ENCODE assay signal across 8 cellular contexts in the genomic region with DNA sequence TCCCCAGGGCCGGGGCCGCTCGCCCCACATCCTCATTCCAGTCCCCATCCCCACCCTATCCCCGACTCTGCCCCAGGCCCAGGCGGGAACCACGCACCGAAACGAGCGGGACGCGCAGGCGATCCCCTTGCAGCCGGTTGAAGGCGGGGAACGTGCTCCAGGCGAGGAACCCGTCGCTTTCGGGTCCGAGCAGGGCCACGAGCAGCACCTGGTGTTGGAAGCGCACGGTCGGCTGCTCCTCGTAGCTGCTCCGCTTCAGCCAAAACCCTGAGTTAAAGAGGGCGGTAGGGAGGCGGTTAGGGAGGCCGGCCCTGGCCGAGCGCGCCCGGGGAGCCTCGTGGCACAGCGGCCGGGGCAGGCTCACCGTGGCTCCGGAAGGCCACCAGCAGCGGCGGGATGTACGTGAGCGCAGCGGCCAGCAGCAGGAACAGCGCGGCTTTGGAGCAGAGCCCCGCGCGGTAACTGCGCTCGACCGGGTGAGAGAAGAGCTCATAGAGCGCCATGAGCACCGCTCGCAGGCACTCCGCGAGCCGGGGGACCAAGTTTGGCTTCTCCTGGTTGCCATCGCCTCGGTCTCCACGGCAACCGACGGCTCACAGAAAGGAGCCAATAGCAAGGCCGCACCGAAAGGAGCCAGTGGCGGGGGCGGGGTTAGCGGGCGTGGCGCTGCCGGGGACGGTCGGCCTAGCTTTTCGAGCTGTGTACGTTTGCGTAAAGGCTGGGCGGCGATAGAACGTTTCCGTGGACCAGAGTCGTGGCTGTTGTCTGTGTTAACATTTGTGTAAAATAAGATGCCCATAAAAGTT. TPM values are rescaled to one million over a fixed set of nuclear protein-coding genes. Genes with fewer than 3 reads are reported as not detected.
DNase-seq lines count a peak whose midpoint lies in the region; ATAC-seq and TF ChIP-seq lines count a peak whose summit lies in the region.

A gene with protein sequence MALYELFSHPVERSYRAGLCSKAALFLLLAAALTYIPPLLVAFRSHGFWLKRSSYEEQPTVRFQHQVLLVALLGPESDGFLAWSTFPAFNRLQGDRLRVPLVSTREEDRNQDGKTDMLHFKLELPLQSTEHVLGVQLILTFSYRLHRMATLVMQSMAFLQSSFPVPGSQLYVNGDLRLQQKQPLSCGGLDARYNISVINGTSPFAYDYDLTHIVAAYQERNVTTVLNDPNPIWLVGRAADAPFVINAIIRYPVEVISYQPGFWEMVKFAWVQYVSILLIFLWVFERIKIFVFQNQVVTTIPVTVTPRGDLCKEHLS (minus strand): TSS at position 546 of the 806 bp plus-strand sequence. CDS start 43 bp downstream, at position 503.

- H3K4me1 ChIP-seq in colonic mucosa: no peaks in the 10 kb centered on the region

- no peak for TF ChIP-seq CTCF in colonic mucosa (IDR thresholded peaks at IDR 0.05)

- H3K4me3 ChIP-seq in colonic mucosa: peak within 1 kb of the TSS; percentile 68

- no peaks in the 10 kb centered on the region for H3K36me3 ChIP-seq in colonic mucosa

- peak within 1 kb of the TSS; percentile 68 to 79 for H3K9ac ChIP-seq in colonic mucosa (ENCODE audit: low read depth in 2 of 2, low read length in 2 of 2)

- no peaks in the 10 kb centered on the region for H3K27me3 ChIP-seq in colonic mucosa

- DNase-seq in Ammon's horn (ENCODE audit: low spot score) (peak; percentile 98), NCI-H510A (lab: John Stamatoyannopoulos, UW) (peak; percentile 85), colonic mucosa (peak; percentile 99), left colon (peak; percentile 98 to 99)
- peak; percentile 96 to 98 for DNase-seq in activated CD4-positive, alpha-beta T cell treated with anti-CD3 and anti-CD28 coated beads for 4 hours
- DNase-seq in stimulated activated CD4-positive, alpha-beta T cell treated with anti-CD3 and anti-CD28 coated beads, Interleukin-1b, Interleukin-23, amount 100 ng/mL, for 4 hours (ENCODE audit: low read depth in 2 of 2): peak; percentile 94 to 97

- intact Hi-C loops in colonic mucosa (cut with DNase I): loop anchor here (5.0 kb wide), 1 partner anchor 94 kb away; a partner anchor contains a TSS
- intact Hi-C loops in left colon (cut with DNase I, micrococcal nuclease): no loop called here

- no peaks in the 10 kb centered on the region for H3K9me3 ChIP-seq in colonic mucosa

- H3K27ac ChIP-seq in colonic mucosa: peak within 1 kb of the TSS; percentile 53

- ATAC-seq in GM19025 (IDR thresholded peaks at IDR 0.05; ENCODE audit: low read depth, unreplicated experiment) (peak; percentile 98), HG03280 (IDR thresholded peaks at IDR 0.05; ENCODE audit: unreplicated experiment) (peak; percentile 98), left colon (peak; percentile 92)

RNA-seq across cellular contexts. Expression of the gene that starts here (rescaled TPM):
- total RNA-seq in colonic mucosa (1 to 10 TPM; 4.7 to 6.3 TPM), left colon (1 to 10 TPM; 3.9 to 4.1 TPM)

Comparison
In these comparisons a context has a peak if more than half of its experiments do, and no peak if none do; other contexts are left out.
1. Peak in every context shown above with its lines: DNase-seq, ATAC-seq, H3K4me3 ChIP-seq and H3K27ac ChIP-seq.